8 cellular contexts compared by ENCODE assay signal in genomic region chr1:153566414-153567371, GRCh38. TPM values are rescaled to one million over a fixed set of nuclear protein-coding genes. Genes with fewer than 3 reads are reported as not detected.
DNase-seq lines count a peak whose midpoint lies in the region; ATAC-seq, FAIRE-seq and TF ChIP-seq lines count a peak whose summit lies in the region.

No MANE protein-coding gene starts in this region.

- H3K27me3 Mint-ChIP-seq in naive thymus-derived CD8-positive, alpha-beta T cell = peaks cover 0 to 9% (median 2%) of the 10 kb centered on the region in 5 donors

- H3K4me1 Mint-ChIP-seq in naive thymus-derived CD8-positive, alpha-beta T cell = peaks cover 16 to 33% (median 30%) of the 10 kb centered on the region in 4 donors
- peaks cover 53% of the 10 kb centered on the region for H3K4me1 Mint-ChIP-seq in stimulated activated effector memory CD8-positive, alpha-beta T cell treated with anti-CD3 and anti-CD28 coated beads, Interleukin-12 subunit alpha, Interleukin-12 subunit beta, amount 100 ng/mL, for 72 hours

- no peak for TF ChIP-seq EP300 in esophagus muscularis mucosa (IDR thresholded peaks at IDR 0.05)

- no peaks in the 10 kb centered on the region for H3K36me3 Mint-ChIP-seq in naive thymus-derived CD8-positive, alpha-beta T cell
- peaks cover 6% of the 10 kb centered on the region for H3K36me3 Mint-ChIP-seq in stimulated activated effector memory CD8-positive, alpha-beta T cell treated with anti-CD3 and anti-CD28 coated beads, Interleukin-12 subunit alpha, Interleukin-12 subunit beta, amount 100 ng/mL, for 72 hours

- peak overlapping the region in 2 of 4 donors; percentile 29 to 31 for H3K4me3 ChIP-seq in esophagus muscularis mucosa

- FAIRE-seq in RCC 7860 (lab: Jason Lieb, UNC) = peak; percentile 90

- WGBS in esophagus muscularis mucosa = 58% methylated on average over 14 of the region's 16 CpGs

- peak; percentile 66 for ATAC-seq in HG03432 (IDR thresholded peaks at IDR 0.05; ENCODE audit: unreplicated experiment)
- ATAC-seq in naive thymus-derived CD8-positive, alpha-beta T cell = peak; percentile 62 to 85
- ATAC-seq in stimulated activated effector memory CD8-positive, alpha-beta T cell treated with anti-CD3 and anti-CD28 coated beads, Interleukin-12 subunit alpha, Interleukin-12 subunit beta, amount 100 ng/mL, for 72 hours = peak; percentile 88
- no peak for ATAC-seq in GM19351 (IDR thresholded peaks at IDR 0.05; ENCODE audit: unreplicated experiment)

- H3K36me3 ChIP-seq in esophagus muscularis mucosa = no peaks in the 10 kb centered on the region

- intact Hi-C loops in esophagus muscularis mucosa (cut with DNase I) = no loop called here

- H3K4me1 ChIP-seq in esophagus muscularis mucosa = peaks cover 39 to 55% (median 46%) of the 10 kb centered on the region in 4 donors

- TF ChIP-seq POLR2A in esophagus muscularis mucosa (IDR thresholded peaks at IDR 0.05; ENCODE audit: low read depth) = peak; percentile 14

- TF ChIP-seq CTCF in esophagus muscularis mucosa (IDR thresholded peaks at IDR 0.05) = peak in 1 of 3 experiments; percentile 19

- no peaks in the 10 kb centered on the region for H3K9me3 ChIP-seq in esophagus muscularis mucosa

- peak overlapping the region; percentile 89 to 91 (median 90) for H3K27ac ChIP-seq in esophagus muscularis mucosa (replicated peaks in 1 of 4)

- peak overlapping the region in 8 of 10 donors; percentile 40 to 96 (median 68) for H3K27ac Mint-ChIP-seq in naive thymus-derived CD8-positive, alpha-beta T cell
- peak overlapping the region; percentile 99 for H3K27ac Mint-ChIP-seq in stimulated activated effector memory CD8-positive, alpha-beta T cell treated with anti-CD3 and anti-CD28 coated beads, Interleukin-12 subunit alpha, Interleukin-12 subunit beta, amount 100 ng/mL, for 72 hours

- H3K9me3 Mint-ChIP-seq in naive thymus-derived CD8-positive, alpha-beta T cell = no peaks in the 10 kb centered on the region
- H3K9me3 Mint-ChIP-seq in stimulated activated effector memory CD8-positive, alpha-beta T cell treated with anti-CD3 and anti-CD28 coated beads, Interleukin-12 subunit alpha, Interleukin-12 subunit beta, amount 100 ng/mL, for 72 hours = no peaks in the 10 kb centered on the region

- peak; percentile 69 for DNase-seq in COR-L47 (lab: John Stamatoyannopoulos, UW)
- DNase-seq in RCC 7860 (ENCODE audit: low spot score) = peak; percentile 99
- DNase-seq in activated T-helper 1 cell treated with Interleukin-2 at 50 U/mL for 16 hours (ENCODE audit: low read depth) = peak; percentile 83
- DNase-seq in esophagus muscularis mucosa (ENCODE audit: extremely low spot score) = peak; percentile 98
- peak in 4 of 10 donors; percentile 21 to 81 (median 52) for DNase-seq in naive thymus-derived CD8-positive, alpha-beta T cell
- DNase-seq in stimulated activated effector memory CD8-positive, alpha-beta T cell treated with anti-CD3 and anti-CD28 coated beads, Interleukin-12 subunit alpha, Interleukin-12 subunit beta, amount 100 ng/mL, for 72 hours (ENCODE audit: low spot score in 2 of 2) = peak; percentile 69 to 88

- H3K27me3 ChIP-seq in esophagus muscularis mucosa = no peaks in the 10 kb centered on the region

- POLR2A ChIA-PET in naive thymus-derived CD8-positive, alpha-beta T cell (lab: Charles Lee) = interaction anchor here (0.6 to 4.1 kb wide), 8 partner anchors 21 to 67 kb away, joined by 3 to 25 read pairs (median 6); partner anchors contain the start of genes CHTOP, S100A4, S100A5 and S100A6

- peak overlapping the region in 6 of 10 donors; percentile 9 to 71 (median 52) for H3K4me3 Mint-ChIP-seq in naive thymus-derived CD8-positive, alpha-beta T cell
- peak overlapping the region; percentile 79 for H3K4me3 Mint-ChIP-seq in stimulated activated effector memory CD8-positive, alpha-beta T cell treated with anti-CD3 and anti-CD28 coated beads, Interleukin-12 subunit alpha, Interleukin-12 subunit beta, amount 100 ng/mL, for 72 hours

RNA-seq across cellular contexts. Expression of gene S100A2, which starts 1.0 kb away (rescaled TPM):
- under 1 TPM in 2 of 4 donors, not detected in 2; 0.34 to 0.71 TPM for total RNA-seq in esophagus muscularis mucosa
- total RNA-seq in naive thymus-derived CD8-positive, alpha-beta T cell = not detected
- polyA plus RNA-seq in naive thymus-derived CD8-positive, alpha-beta T cell = not detected

RNA-seq across cellular contexts. Expression of gene S100A3, which starts 17.6 kb away (rescaled TPM):
- total RNA-seq in esophagus muscularis mucosa = 1 to 10 TPM in 3 of 4 donors, not detected in 1; 2.1 to 4.2 (median 2.7) TPM
- total RNA-seq in naive thymus-derived CD8-positive, alpha-beta T cell = not detected
- polyA plus RNA-seq in naive thymus-derived CD8-positive, alpha-beta T cell = not detected

RNA-seq across cellular contexts. Expression of gene S100A4, which starts 21.1 kb away (rescaled TPM):
- 100 to 1,000 TPM; 154 to 362 (median 273) TPM for total RNA-seq in esophagus muscularis mucosa
- 100 to 1,000 TPM; 115 to 129 TPM for total RNA-seq in naive thymus-derived CD8-positive, alpha-beta T cell
- polyA plus RNA-seq in naive thymus-derived CD8-positive, alpha-beta T cell = 1,000 to 10,000 TPM in 1 of 3 donors, 100 to 1,000 TPM in 2; 421 to 1,131 (median 581) TPM

RNA-seq across cellular contexts. Expression of gene S100A5, which starts 26.0 kb away (rescaled TPM):
- total RNA-seq in esophagus muscularis mucosa = under 1 TPM in 1 of 4 donors, not detected in 3; 0.98 TPM
- 1 to 10 TPM in 1 of 2 experiments, not detected in 1; 1.4 TPM for total RNA-seq in naive thymus-derived CD8-positive, alpha-beta T cell
- under 1 TPM in 2 of 3 donors, not detected in 1; 0.63 to 0.78 TPM for polyA plus RNA-seq in naive thymus-derived CD8-positive, alpha-beta T cell

RNA-seq across cellular contexts. Expression of gene S100A6, which starts 30.9 kb away (rescaled TPM):
- total RNA-seq in esophagus muscularis mucosa = 100 to 1,000 TPM; 432 to 759 (median 607) TPM
- total RNA-seq in naive thymus-derived CD8-positive, alpha-beta T cell = 100 to 1,000 TPM; 223 to 232 TPM
- 100 to 1,000 TPM; 443 to 707 (median 568) TPM for polyA plus RNA-seq in naive thymus-derived CD8-positive, alpha-beta T cell
